In genomic region chr7:138865843-138866242, GRCh38 we compare ENCODE assay signal across 8 cellular contexts.
DNase-seq lines count a peak whose midpoint lies in the region; ATAC-seq and TF ChIP-seq lines count a peak whose summit lies in the region.

No MANE protein-coding gene starts in this region.

- DNase-seq in M059J (ENCODE audit: low read depth), result peak; percentile 12
- DNase-seq in activated T-cell treated with anti-CD3 and anti-CD28 coated beads for 4 hours, result peak; percentile 32
- DNase-seq in natural killer cell, result no peak
- no peak for DNase-seq in T1000 (lab: John Stamatoyannopoulos, UW)

- ATAC-seq in GM18868 (IDR thresholded peaks at IDR 0.05; ENCODE audit: unreplicated experiment), result peak; percentile 60
- peak; percentile 34 to 56 (median 52) for ATAC-seq in natural killer cell
- ATAC-seq in HG03280 (IDR thresholded peaks at IDR 0.05; ENCODE audit: unreplicated experiment), result no peak
- no peak for ATAC-seq in HG03108 (IDR thresholded peaks at IDR 0.05; ENCODE audit: unreplicated experiment)
- ATAC-seq in HG02610 (IDR thresholded peaks at IDR 0.05; ENCODE audit: unreplicated experiment), result no peak

- peaks cover 0 to 5% of the 10 kb centered on the region in 2 donors for H3K4me1 Mint-ChIP-seq in natural killer cell

- no peak for TF ChIP-seq CTCF in natural killer cell (IDR thresholded peaks at IDR 0.05)

- peaks cover 0 to 2% of the 10 kb centered on the region in 2 donors for H3K27me3 Mint-ChIP-seq in natural killer cell (ENCODE audit: low read depth in 2 of 2)

- no peaks in the 10 kb centered on the region for H3K9me3 Mint-ChIP-seq in natural killer cell

- no peak overlapping the region for H3K27ac Mint-ChIP-seq in natural killer cell

- intact Hi-C loops in natural killer cell (cut with micrococcal nuclease), result no loop called here

- H3K36me3 Mint-ChIP-seq in natural killer cell, result no peaks in the 10 kb centered on the region

- H3K4me3 Mint-ChIP-seq in natural killer cell, result no peak overlapping the region

Comparison
In these comparisons a context has a peak if more than half of its experiments do, and no peak if none do; other contexts are left out.
1. ATAC-seq: peak in GM18868 (single experiment) and natural killer cell (3 of 3); none in HG03280 (single experiment), HG03108 (single experiment) and HG02610 (single experiment).
2. DNase-seq: peak in M059J (single experiment) and activated T-cell treated with anti-CD3 and anti-CD28 coated beads for 4 hours (single experiment); none in natural killer cell (single experiment) and T1000 (single experiment).